ENCODE assay signal across 8 cellular contexts in genomic region chr4:6562931-6563901, GRCh38. TPM values are rescaled to one million over a fixed set of nuclear protein-coding genes. Genes with fewer than 3 reads are reported as not detected.
DNase-seq lines count a peak whose midpoint lies in the region; ATAC-seq and TF ChIP-seq lines count a peak whose summit lies in the region.

No MANE protein-coding gene starts in this region.

- peak overlapping the region; percentile 80 for H3K23ac ChIP-seq in mesendoderm (ENCODE audit: low read length)

- H2AFZ ChIP-seq in HCT116 (ENCODE audit: low read depth, low read length, poor library complexity, severe bottlenecking) = no peak overlapping the region

- no peaks in the 10 kb centered on the region for H3K9me3 ChIP-seq in A673 (ENCODE audit: low read depth, low read length, poor library complexity, severe bottlenecking)
- H3K9me3 ChIP-seq in HCT116 (ENCODE audit: control insufficient read depth in 1 of 2, insufficient read depth in 1 of 2, low read depth in 1 of 2, low read length in 2 of 2) = no peaks in the 10 kb centered on the region

- H3K27me3 Mint-ChIP-seq in activated CD4-positive, alpha-beta T cell treated with anti-CD3 and anti-CD28 coated beads, Interleukin-2, amount 10 ng/mL, durations not matched to agents 24 days and 14 days = peaks cover 67% of the 10 kb centered on the region
- H3K27me3 Mint-ChIP-seq in immature natural killer cell (ENCODE audit: low read depth in 3 of 3) = peaks cover 18 to 30% (median 22%) of the 10 kb centered on the region in 3 donors

- peak overlapping the region; percentile 20 for H3K4me3 ChIP-seq in A673 (ENCODE audit: low read depth, low read length, poor library complexity, severe bottlenecking)
- no peak overlapping the region for H3K4me3 ChIP-seq in HCT116 (replicated peaks in 1 of 2; ENCODE audit: low read depth in 1 of 2, low read length in 2 of 2)
- peak overlapping the region; percentile 41 to 76 (median 62) for H3K4me3 ChIP-seq in dorsolateral prefrontal cortex
- H3K4me3 ChIP-seq in mesendoderm (ENCODE audit: low read length) = no peak overlapping the region

- H2BK15ac ChIP-seq in mesendoderm (replicated peaks; ENCODE audit: low read depth) = no peak overlapping the region

- RAD21 ChIA-PET in HCT116 (lab: Charles Lee; ENCODE audit: low non-redundant PET in 1 of 2, low total read pairs in 2 of 2, uncharacterized antibody in 2 of 2, unreplicated experiment in 2 of 2) = no interaction called here

- TF ChIP-seq RAD21 in HCT116 (IDR thresholded peaks at IDR 0.05; ENCODE audit: low read depth) = no peak

- no TSS peak for BruUV-seq in A673 (replicated peaks; lab: Mats Ljungman, UMichigan)
- no TSS peak for BruUV-seq in HCT116 (replicated peaks; lab: Mats Ljungman, UMichigan)

- no peaks in the 10 kb centered on the region for H3K36me3 Mint-ChIP-seq in activated CD4-positive, alpha-beta T cell treated with anti-CD3 and anti-CD28 coated beads, Interleukin-2, amount 10 ng/mL, durations not matched to agents 24 days and 14 days (ENCODE audit: low read depth)
- no peaks in the 10 kb centered on the region for H3K36me3 Mint-ChIP-seq in immature natural killer cell

- H3K36me3 ChIP-seq in A673 (ENCODE audit: insufficient read depth, low read length, poor library complexity, severe bottlenecking) (no peaks in the 10 kb centered on the region), HCT116 (ENCODE audit: control insufficient read depth in 1 of 2, insufficient read depth in 2 of 2, low read length in 2 of 2) (no peaks in the 10 kb centered on the region), mesendoderm (ENCODE audit: control insufficient read depth, insufficient read depth, low read length) (no peaks in the 10 kb centered on the region)

- H3K9ac ChIP-seq in HCT116 (ENCODE audit: low read length) (no peak overlapping the region), mesendoderm (ENCODE audit: low read length) (no peak overlapping the region)

- no peaks in the 10 kb centered on the region for H3K9me3 Mint-ChIP-seq in activated CD4-positive, alpha-beta T cell treated with anti-CD3 and anti-CD28 coated beads, Interleukin-2, amount 10 ng/mL, durations not matched to agents 24 days and 14 days
- no peaks in the 10 kb centered on the region for H3K9me3 Mint-ChIP-seq in immature natural killer cell

- intact Hi-C loops in A673 (cut with micrococcal nuclease; ENCODE audit: unreplicated experiment) (no loop called here), HCT116 (cut with micrococcal nuclease) (no loop called here), dorsolateral prefrontal cortex (cut with DNase I) (no loop called here)
- intact Hi-C loops in activated CD4-positive, alpha-beta T cell treated with anti-CD3 and anti-CD28 coated beads, Interleukin-2, amount 10 ng/mL, durations not matched to agents 24 days and 14 days (cut with micrococcal nuclease) = no loop called here

- H3K27ac ChIP-seq in A673 (ENCODE audit: low read depth, low read length, poor library complexity, severe bottlenecking) = no peak overlapping the region
- no peak overlapping the region for H3K27ac ChIP-seq in HCT116 (ENCODE audit: low read depth, low read length)
- H3K27ac ChIP-seq in dorsolateral prefrontal cortex = peak overlapping the region in 51 of 59 donors; percentile 6 to 90 (median 68)
- no peak overlapping the region for H3K27ac ChIP-seq in mesendoderm (ENCODE audit: low read depth, low read length)

- TF ChIP-seq POLR2A in HCT116 (IDR thresholded peaks at IDR 0.05; ENCODE audit: borderline replicate concordance, extremely low read depth, insufficient read depth, insufficient read length) = no peak

- H3K4me1 Mint-ChIP-seq in activated CD4-positive, alpha-beta T cell treated with anti-CD3 and anti-CD28 coated beads, Interleukin-2, amount 10 ng/mL, durations not matched to agents 24 days and 14 days = peaks cover 7% of the 10 kb centered on the region
- peaks cover 6 to 10% of the 10 kb centered on the region in 2 donors for H3K4me1 Mint-ChIP-seq in immature natural killer cell

- H3K4me1 ChIP-seq in A673 (ENCODE audit: insufficient read depth, low read length, poor library complexity, severe bottlenecking) (peaks cover 6% of the 10 kb centered on the region), HCT116 (ENCODE audit: control insufficient read depth in 1 of 2, insufficient read depth in 2 of 2, low read length in 2 of 2) (peaks cover 2 to 5% of the 10 kb centered on the region in 2 experiments), mesendoderm (ENCODE audit: control insufficient read depth, low read depth, low read length) (no peaks in the 10 kb centered on the region)

- CTCF ChIA-PET in A673 (lab: Charles Lee) = interaction anchor here (0.5 kb wide), 1 partner anchor 23 kb away, joined by 4 read pairs; no protein-coding TSS in a partner anchor
- CTCF ChIA-PET in HCT116 (lab: Charles Lee) = interaction anchor here (1.5 kb wide), 1 partner anchor 15 kb away, joined by 4 read pairs; no protein-coding TSS in a partner anchor

- no CpG with 5 or more reads among the region's 127 CpGs for WGBS in mesendoderm (ENCODE audit: extremely low coverage, insufficient coverage, low lambda C conversion rate)

- no peak overlapping the region for H3K4ac ChIP-seq in mesendoderm (ENCODE audit: low read depth, low read length)

- H4K8ac ChIP-seq in mesendoderm (ENCODE audit: low read depth, low read length) = no peak overlapping the region

- no peaks in the 10 kb centered on the region for H3K79me1 ChIP-seq in mesendoderm (ENCODE audit: low read length)

- DNase-seq in A673 (ENCODE audit: low spot score) = no peak
- DNase-seq in HCT116 (ENCODE audit: low read depth, low spot score) = no peak
- DNase-seq in dorsolateral prefrontal cortex = peak in 1 of 10 donors; percentile 73
- peak; percentile 44 for DNase-seq in mesendoderm
- no peak for DNase-seq in activated CD4-positive, alpha-beta T cell treated with anti-CD3 and anti-CD28 coated beads, Interleukin-2, amount 10 ng/mL, durations not matched to agents 24 days and 14 days
- no peak for DNase-seq in immature natural killer cell

- H3K27me3 ChIP-seq in A673 (replicated peaks; ENCODE audit: insufficient read depth, low read depth, low read length, poor library complexity) (peaks cover 70% of the 10 kb centered on the region), HCT116 (ENCODE audit: insufficient read depth, low read length) (peaks cover 29% of the 10 kb centered on the region), dorsolateral prefrontal cortex (peaks cover 0 to 23% (median 4%) of the 10 kb centered on the region in 45 donors), mesendoderm (ENCODE audit: insufficient read depth, low read length, poor library complexity) (peaks cover 22% of the 10 kb centered on the region)

- no peak overlapping the region for H4K5ac ChIP-seq in mesendoderm (ENCODE audit: low read length)

- H2BK5ac ChIP-seq in mesendoderm (ENCODE audit: low read length) = no peak overlapping the region

- H2AK5ac ChIP-seq in mesendoderm (ENCODE audit: low read length) = no peak overlapping the region

- H4K20me1 ChIP-seq in HCT116 (ENCODE audit: insufficient read depth) = no peaks in the 10 kb centered on the region

- H3K56ac ChIP-seq in mesendoderm (ENCODE audit: low read length) = peak overlapping the region; percentile 49

- H3K18ac ChIP-seq in mesendoderm (ENCODE audit: low read length) = peak overlapping the region; percentile 5

- no peaks in the 10 kb centered on the region for H3K79me2 ChIP-seq in HCT116 (ENCODE audit: insufficient read depth, low read length)
- H3K79me2 ChIP-seq in mesendoderm (ENCODE audit: control insufficient read depth, insufficient read depth, low read length) = no peaks in the 10 kb centered on the region

- no peak overlapping the region for H3K4me2 ChIP-seq in HCT116 (ENCODE audit: low read length)
- peak overlapping the region; percentile 36 for H3K4me2 ChIP-seq in mesendoderm (ENCODE audit: low read length)

- peak; percentile 30; the same call in 1 of the 2 replicates for ATAC-seq in HCT116
- ATAC-seq in HG03280 (IDR thresholded peaks at IDR 0.05; ENCODE audit: unreplicated experiment) = no peak
- ATAC-seq in GM19395 (IDR thresholded peaks at IDR 0.05; ENCODE audit: unreplicated experiment) = no peak

- no peaks in the 10 kb centered on the region for H3K9me2 ChIP-seq in HCT116 (ENCODE audit: insufficient read depth)

- TF ChIP-seq CTCF in A673 (conservative IDR thresholded peaks at IDR 0.05; ENCODE audit: low read depth, low read length) (no peak), HCT116 (IDR thresholded peaks at IDR 0.05 in 2 of 3, conservative IDR thresholded peaks at IDR 0.05 in 1 of 3; ENCODE audit: borderline replicate concordance in 1 of 3, insufficient read depth in 1 of 3, low read depth in 2 of 3, low read length in 2 of 3) (no peak), dorsolateral prefrontal cortex (IDR thresholded peaks at IDR 0.05 in 54 of 56, conservative IDR thresholded peaks at IDR 0.05 in 2 of 56; ENCODE audit: low read depth in 1 of 56, partially characterized antibody in 56 of 56) (no peak)

- no peak overlapping the region for H3K27ac Mint-ChIP-seq in activated CD4-positive, alpha-beta T cell treated with anti-CD3 and anti-CD28 coated beads, Interleukin-2, amount 10 ng/mL, durations not matched to agents 24 days and 14 days
- H3K27ac Mint-ChIP-seq in immature natural killer cell = no peak overlapping the region

- no peak overlapping the region for H3K4me3 Mint-ChIP-seq in activated CD4-positive, alpha-beta T cell treated with anti-CD3 and anti-CD28 coated beads, Interleukin-2, amount 10 ng/mL, durations not matched to agents 24 days and 14 days
- no peak overlapping the region for H3K4me3 Mint-ChIP-seq in immature natural killer cell

- H2BK120ac ChIP-seq in mesendoderm (ENCODE audit: low read depth, low read length) = no peak overlapping the region

- POLR2A ChIA-PET in A673 (lab: Charles Lee; ENCODE audit: low non-redundant PET) (no interaction called here), HCT116 (lab: Charles Lee) (no interaction called here)

TF ChIP-seq in HCT116, 20 proteins besides CTCF, POLR2A, EP300 and RAD21 (continues in another document):
- no peak for TF ChIP-seq SIN3A (IDR thresholded peaks at IDR 0.05; ENCODE audit: low read depth)
- no peak for TF ChIP-seq ZFX (IDR thresholded peaks at IDR 0.05)
- no peak for TF ChIP-seq SP1 (IDR thresholded peaks at IDR 0.05; ENCODE audit: low read depth)
- TF ChIP-seq SRF (IDR thresholded peaks at IDR 0.05; ENCODE audit: low read depth) = no peak
- no peak for TF ChIP-seq CEBPB (IDR thresholded peaks at IDR 0.05; ENCODE audit: low read depth)
- TF ChIP-seq EZH2phosphoT487 (IDR thresholded peaks at IDR 0.05; ENCODE audit: borderline replicate concordance) = no peak

RNA-seq across cellular contexts. Expression of gene MAN2B2, which starts 11.8 kb away (rescaled TPM):
- total RNA-seq in A673 (2021) (14.5 and 14.9 TPM in 2 replicates), HCT116 (2021; ENCODE audit: unreplicated experiment) (18.0 TPM), dorsolateral prefrontal cortex (10 to 100 TPM; 22.1 to 45.0 (median 34.3) TPM)
- polyA plus RNA-seq in HCT116 (2012) = 16.6 and 16.8 TPM in 2 replicates
- 1.3 TPM for polyA plus RNA-seq in mesendoderm (2013, experiment 1 of 2)
- 1.3 TPM for polyA plus RNA-seq in mesendoderm (2013, experiment 2 of 2)
- total RNA-seq in activated CD4-positive, alpha-beta T cell treated with anti-CD3 and anti-CD28 coated beads, Interleukin-2, amount 10 ng/mL, durations not matched to agents 24 days and 14 days = 12.7 and 14.9 TPM in 2 replicates
- 10 to 100 TPM; 12.9 to 34.9 (median 15.3) TPM for polyA plus RNA-seq in immature natural killer cell

Comparison
In these comparisons a context has a peak if more than half of its experiments do, and no peak if none do; other contexts are left out.
1. H3K27ac ChIP-seq: peak in dorsolateral prefrontal cortex (51 of 59); none in A673 (single experiment), HCT116 (single experiment) and mesendoderm (single experiment).
2. H3K4me3 ChIP-seq: peak in A673 (single experiment) and dorsolateral prefrontal cortex (59 of 59); none in HCT116 (0 of 2) and mesendoderm (single experiment).